Comparison of ENCODE assay signal across 33 cellular contexts in genomic region chr2:100186126-100186525, GRCh38. TPM values are rescaled to one million over a fixed set of nuclear protein-coding genes. Genes with fewer than 3 reads are reported as not detected.
"Had no signal": no experiment of that assay in that cellular context is flagged by ENCODE, and none has a peak within 500 bp of the region (broad histone marks: within the 10 kb centered on the region; RNA-seq: fewer than 3 reads in every experiment).

No MANE protein-coding gene starts in this region.

- H3K9me3 ChIP-seq: adrenal gland, body of pancreas, colonic mucosa, gastrocnemius medialis had no signal

- ATAC-seq: activated CD4-positive, CD25-positive, alpha-beta regulatory T cell treated with anti-CD3 and anti-CD28 coated beads, Interleukin-2, amount 50 U/mL, for 24 hours; activated CD8-positive, alpha-beta T cell treated with anti-CD3 and anti-CD28 coated beads for 36 hours; activated naive CD8-positive, alpha-beta T cell treated with anti-CD3 and anti-CD28 coated beads, Interleukin-2, amount 50 U/mL, for 24 hours; body of pancreas; foreskin keratinocyte; gastrocnemius medialis; T-helper 17 cell had no signal

- H3K36me3 ChIP-seq: adrenal gland, cardiac muscle cell, colonic mucosa, gastrocnemius medialis, WERI-Rb-1 had no signal

- H3K27me3 ChIP-seq: adrenal gland, body of pancreas, cardiac muscle cell, colonic mucosa, foreskin keratinocyte, gastrocnemius medialis had no signal

- DNase-seq: activated B cell treated with CpG ODN at 0.5 μM for 24 hours; activated CD4-positive, alpha-beta T cell treated with anti-CD3 and anti-CD28 coated beads for 48 hours; activated CD4-positive, alpha-beta T cell treated with anti-CD3 and anti-CD28 coated beads, Interleukin-2, amount 50 U/mL, for 1 hour; activated CD4-positive, alpha-beta T cell treated with anti-CD3 and anti-CD28 coated beads, Interleukin-2, amount 50 U/mL, for 48 hours; activated CD8-positive, alpha-beta memory T cell treated with anti-CD3 and anti-CD28 coated beads for 24 hours; activated CD8-positive, alpha-beta memory T cell treated with anti-CD3 and anti-CD28 coated beads, Interleukin-2, amount 50 U/mL, for 4 hours; activated CD8-positive, alpha-beta T cell treated with anti-CD3 and anti-CD28 coated beads for 36 hours; activated effector memory CD4-positive, alpha-beta T cell treated with anti-CD3 and anti-CD28 coated beads, Interleukin-2, amount 50 U/mL, for 16 hours; activated naive CD4-positive, alpha-beta T cell treated with anti-CD3 and anti-CD28 coated beads for 36 hours; activated naive CD8-positive, alpha-beta T cell treated with anti-CD3 and anti-CD28 coated beads for 36 hours; activated naive CD8-positive, alpha-beta T cell treated with anti-CD3 and anti-CD28 coated beads, Interleukin-2, amount 50 U/mL, for 24 hours; activated T-cell treated with anti-CD3 and anti-CD28 coated beads, Interleukin-2, amount 50 U/mL, for 1 hour; activated T-cell treated with anti-CD3 and anti-CD28 coated beads, Interleukin-2, amount 50 U/mL, for 48 hours; adrenal gland; amygdala; aorta; body of pancreas; central memory CD4-positive, alpha-beta T cell; cerebellar nuclear complex; colonic mucosa; effector CD8-positive, alpha-beta T cell; foreskin keratinocyte; gastrocnemius medialis; glutamatergic neuron; T-helper 1 cell; T-helper 17 cell; T1000; WERI-Rb-1 had no signal

- H3K4me1 ChIP-seq: adrenal gland, body of pancreas, colonic mucosa, foreskin keratinocyte, gastrocnemius medialis had no signal

- FAIRE-seq: endometrium, endothelial cell of umbilical vein had no signal

- H3K27ac ChIP-seq: adrenal gland, body of pancreas, cardiac muscle cell, colonic mucosa, epithelial cell of prostate, foreskin keratinocyte, gastrocnemius medialis, WERI-Rb-1 had no signal

- H3K4me3 ChIP-seq: adrenal gland, body of pancreas, cardiac muscle cell, colonic mucosa, gastrocnemius medialis had no signal

RNA-seq across cellular contexts. Expression of gene AFF3, which starts 43.7 kb away (rescaled TPM):
- total RNA-seq: foreskin keratinocyte had no signal
- polyA plus RNA-seq: foreskin keratinocyte had no signal
